ENCODE assay signal across 1 cellular context in genomic region chr10:12535656-12536055, GRCh38.
TF ChIP-seq lines count a peak whose summit lies in the region.

No MANE protein-coding gene starts in this region.

TF ChIP-seq in K562, 482 proteins besides CTCF, POLR2A, EP300 and RAD21 (continued from another document):
- no peak for TF ChIP-seq KAT7 (CRISPR knock-in tag; IDR thresholded peaks at IDR 0.05; ENCODE audit: borderline replicate concordance)
- TF ChIP-seq ATF6 (CRISPR knock-in tag; IDR thresholded peaks at IDR 0.05) = no peak
- TF ChIP-seq GATAD2A (IDR thresholded peaks at IDR 0.05) = no peak
